Comparison of ENCODE assay signal across 36 cellular contexts in genomic region chr1:188355847-188356246, GRCh38.
"Had no signal": no experiment of that assay in that cellular context is flagged by ENCODE, and none has a peak within 500 bp of the region (broad histone marks: within the 10 kb centered on the region; RNA-seq: fewer than 3 reads in every experiment).

No MANE protein-coding gene starts in this region.

- H3K4me1 Mint-ChIP-seq: activated CD4-positive, alpha-beta memory T cell treated with anti-CD3 and anti-CD28 coated beads, Interleukin-2, amount 10 ng/mL, durations not matched to agents 7 days and 5 days; activated CD4-positive, alpha-beta T cell treated with anti-CD3 and anti-CD28 coated beads, Interleukin-2, amount 10 ng/mL, durations not matched to agents 7 days and 5 days; activated CD8-positive, alpha-beta memory T cell treated with anti-CD3 and anti-CD28 coated beads, Interleukin-2, amount 10 ng/mL, durations not matched to agents 7 days and 5 days; activated naive CD4-positive, alpha-beta T cell treated with anti-CD3 and anti-CD28 coated beads, Interleukin-2, amount 10 ng/mL, durations not matched to agents 7 days and 5 days; activated naive CD4-positive, alpha-beta T cell treated with anti-CD3 and anti-CD28 coated beads, Interleukin-2, amount 50 U/mL, for 24 hours; activated naive CD8-positive, alpha-beta T cell treated with anti-CD3 and anti-CD28 coated beads, Interleukin-2, amount 10 ng/mL, durations not matched to agents 7 days and 5 days; activated naive CD8-positive, alpha-beta T cell treated with anti-CD3 and anti-CD28 coated beads, Interleukin-2, amount 50 U/mL, for 24 hours; brain; central memory CD8-positive, alpha-beta T cell; WTC11 had no signal

- H3K27me3 ChIP-seq: ascending aorta, cardiac muscle cell had no signal

- H3K36me3 Mint-ChIP-seq: activated CD8-positive, alpha-beta memory T cell treated with anti-CD3 and anti-CD28 coated beads, Interleukin-2, amount 10 ng/mL, durations not matched to agents 7 days and 5 days; activated naive CD4-positive, alpha-beta T cell treated with anti-CD3 and anti-CD28 coated beads, Interleukin-2, amount 10 ng/mL, durations not matched to agents 7 days and 5 days; activated naive CD4-positive, alpha-beta T cell treated with anti-CD3 and anti-CD28 coated beads, Interleukin-2, amount 50 U/mL, for 24 hours; activated naive CD8-positive, alpha-beta T cell; activated naive CD8-positive, alpha-beta T cell treated with anti-CD3 and anti-CD28 coated beads, Interleukin-2, amount 10 ng/mL, durations not matched to agents 7 days and 5 days; brain had no signal

- DNase-seq: activated CD4-positive, alpha-beta memory T cell treated with anti-CD3 and anti-CD28 coated beads, Interleukin-2, amount 10 ng/mL, durations not matched to agents 7 days and 5 days; activated CD4-positive, alpha-beta T cell treated with anti-CD3 and anti-CD28 coated beads for 48 hours; activated CD4-positive, alpha-beta T cell treated with anti-CD3 and anti-CD28 coated beads, Interleukin-2, amount 10 ng/mL, durations not matched to agents 7 days and 5 days; activated CD4-positive, alpha-beta T cell treated with anti-CD3 and anti-CD28 coated beads, Interleukin-2, amount 50 U/mL, for 48 hours; activated CD4-positive, CD25-positive, alpha-beta regulatory T cell; activated CD4-positive, CD25-positive, alpha-beta regulatory T cell treated with anti-CD3 and anti-CD28 coated beads, Interleukin-2, amount 50 U/mL, for 72 hours; activated CD8-positive, alpha-beta memory T cell treated with anti-CD3 and anti-CD28 coated beads for 24 hours; activated CD8-positive, alpha-beta memory T cell treated with anti-CD3 and anti-CD28 coated beads, Interleukin-2, amount 10 ng/mL, durations not matched to agents 7 days and 5 days; activated CD8-positive, alpha-beta memory T cell treated with anti-CD3 and anti-CD28 coated beads, Interleukin-2, amount 50 U/mL, for 48 hours; activated CD8-positive, alpha-beta T cell treated with anti-CD3 and anti-CD28 coated beads, Interleukin-2, amount 10 ng/mL, durations not matched to agents 7 days and 5 days; activated effector memory CD4-positive, alpha-beta T cell treated with Interleukin-2 at 50 U/mL for 16 hours; activated gamma-delta T cell; activated naive CD4-positive, alpha-beta T cell treated with anti-CD3 and anti-CD28 coated beads, Interleukin-2, amount 10 ng/mL, durations not matched to agents 7 days and 5 days; activated naive CD4-positive, alpha-beta T cell treated with Interleukin-2 at 50 U/mL for 16 hours; activated naive CD8-positive, alpha-beta T cell treated with anti-CD3 and anti-CD28 coated beads, Interleukin-2, amount 10 ng/mL, durations not matched to agents 7 days and 5 days; activated naive CD8-positive, alpha-beta T cell treated with anti-CD3 and anti-CD28 coated beads, Interleukin-2, amount 50 U/mL, for 24 hours; activated T-cell treated with anti-CD3 and anti-CD28 coated beads, Interleukin-2, amount 50 U/mL, for 24 hours; activated T-cell treated with anti-CD3 and anti-CD28 coated beads, Interleukin-2, amount 50 U/mL, for 48 hours; amygdala; anterior cingulate cortex; SW 1271; T-helper 1 cell; T-helper 2 cell; T-helper 9 cell; WERI-Rb-1 had no signal

- H3K27me3 Mint-ChIP-seq: activated CD4-positive, alpha-beta memory T cell treated with anti-CD3 and anti-CD28 coated beads, Interleukin-2, amount 10 ng/mL, durations not matched to agents 7 days and 5 days; activated CD4-positive, alpha-beta T cell treated with anti-CD3 and anti-CD28 coated beads, Interleukin-2, amount 10 ng/mL, durations not matched to agents 7 days and 5 days; activated CD8-positive, alpha-beta memory T cell treated with anti-CD3 and anti-CD28 coated beads, Interleukin-2, amount 10 ng/mL, durations not matched to agents 7 days and 5 days; activated naive CD4-positive, alpha-beta T cell treated with anti-CD3 and anti-CD28 coated beads, Interleukin-2, amount 10 ng/mL, durations not matched to agents 7 days and 5 days; activated naive CD4-positive, alpha-beta T cell treated with anti-CD3 and anti-CD28 coated beads, Interleukin-2, amount 50 U/mL, for 24 hours; activated naive CD8-positive, alpha-beta T cell; activated naive CD8-positive, alpha-beta T cell treated with anti-CD3 and anti-CD28 coated beads, Interleukin-2, amount 10 ng/mL, durations not matched to agents 7 days and 5 days; activated naive CD8-positive, alpha-beta T cell treated with anti-CD3 and anti-CD28 coated beads, Interleukin-2, amount 50 U/mL, for 24 hours; activated T-cell treated with anti-CD3 and anti-CD28 coated beads, Interleukin-2, amount 50 U/mL, for 24 hours; brain; central memory CD8-positive, alpha-beta T cell had no signal

- H3K4me3 Mint-ChIP-seq: activated CD4-positive, alpha-beta memory T cell treated with anti-CD3 and anti-CD28 coated beads, Interleukin-2, amount 10 ng/mL, durations not matched to agents 7 days and 5 days; activated CD4-positive, alpha-beta T cell treated with anti-CD3 and anti-CD28 coated beads, Interleukin-2, amount 10 ng/mL, durations not matched to agents 7 days and 5 days; activated CD8-positive, alpha-beta memory T cell treated with anti-CD3 and anti-CD28 coated beads, Interleukin-2, amount 10 ng/mL, durations not matched to agents 7 days and 5 days; activated CD8-positive, alpha-beta T cell treated with anti-CD3 and anti-CD28 coated beads, Interleukin-2, amount 10 ng/mL, durations not matched to agents 7 days and 5 days; activated naive CD4-positive, alpha-beta T cell treated with anti-CD3 and anti-CD28 coated beads, Interleukin-2, amount 10 ng/mL, durations not matched to agents 7 days and 5 days; activated naive CD4-positive, alpha-beta T cell treated with anti-CD3 and anti-CD28 coated beads, Interleukin-2, amount 50 U/mL, for 24 hours; activated naive CD8-positive, alpha-beta T cell; activated naive CD8-positive, alpha-beta T cell treated with anti-CD3 and anti-CD28 coated beads, Interleukin-2, amount 10 ng/mL, durations not matched to agents 7 days and 5 days; activated naive CD8-positive, alpha-beta T cell treated with anti-CD3 and anti-CD28 coated beads, Interleukin-2, amount 50 U/mL, for 24 hours; activated T-cell treated with anti-CD3 and anti-CD28 coated beads, Interleukin-2, amount 50 U/mL, for 24 hours; brain; central memory CD8-positive, alpha-beta T cell; T-helper 1 cell treated with Interleukin-12 subunit alpha and Interleukin-12 subunit beta and Interleukin-4 antibody, amounts not matched to agents 30 μg/mL and 1 μg/mL, for 36 hours; T-helper 2 cell treated with Interferon-gamma antibody and Interleukin-4, amounts not matched to agents 5 μg/mL and 100 μg/mL, for 36 hours; WTC11 had no signal

- H3K4me3 ChIP-seq: ascending aorta, cardiac muscle cell had no signal

- H3K9me3 Mint-ChIP-seq: activated naive CD8-positive, alpha-beta T cell treated with anti-CD3 and anti-CD28 coated beads, Interleukin-2, amount 10 ng/mL, durations not matched to agents 7 days and 5 days had no signal

- FAIRE-seq: bronchial epithelial cell had no signal

- H3K36me3 ChIP-seq: ascending aorta, cardiac muscle cell, WERI-Rb-1 had no signal

- ATAC-seq: activated CD8-positive, alpha-beta memory T cell treated with anti-CD3 and anti-CD28 coated beads, Interleukin-2, amount 10 ng/mL, durations not matched to agents 7 days and 5 days; activated CD8-positive, alpha-beta T cell treated with anti-CD3 and anti-CD28 coated beads, Interleukin-2, amount 10 ng/mL, durations not matched to agents 7 days and 5 days; activated naive CD8-positive, alpha-beta T cell treated with anti-CD3 and anti-CD28 coated beads, Interleukin-2, amount 50 U/mL, for 24 hours had no signal

- H3K27ac Mint-ChIP-seq: activated CD4-positive, alpha-beta memory T cell treated with anti-CD3 and anti-CD28 coated beads, Interleukin-2, amount 10 ng/mL, durations not matched to agents 7 days and 5 days; activated CD4-positive, alpha-beta T cell treated with anti-CD3 and anti-CD28 coated beads, Interleukin-2, amount 10 ng/mL, durations not matched to agents 7 days and 5 days; activated CD8-positive, alpha-beta memory T cell treated with anti-CD3 and anti-CD28 coated beads, Interleukin-2, amount 10 ng/mL, durations not matched to agents 7 days and 5 days; activated CD8-positive, alpha-beta T cell treated with anti-CD3 and anti-CD28 coated beads, Interleukin-2, amount 10 ng/mL, durations not matched to agents 7 days and 5 days; activated naive CD4-positive, alpha-beta T cell treated with anti-CD3 and anti-CD28 coated beads, Interleukin-2, amount 10 ng/mL, durations not matched to agents 7 days and 5 days; activated naive CD4-positive, alpha-beta T cell treated with anti-CD3 and anti-CD28 coated beads, Interleukin-2, amount 50 U/mL, for 24 hours; activated naive CD8-positive, alpha-beta T cell; activated naive CD8-positive, alpha-beta T cell treated with anti-CD3 and anti-CD28 coated beads, Interleukin-2, amount 10 ng/mL, durations not matched to agents 7 days and 5 days; activated naive CD8-positive, alpha-beta T cell treated with anti-CD3 and anti-CD28 coated beads, Interleukin-2, amount 50 U/mL, for 24 hours; activated T-cell treated with anti-CD3 and anti-CD28 coated beads, Interleukin-2, amount 50 U/mL, for 24 hours; activated T-helper 2 cell treated with anti-CD3 and anti-CD28 coated beads, Interferon-gamma antibody, Interleukin-2, Interleukin-4, amounts not matched to agents 10 μg/mL and 5 μg/mL and 100 μg/mL, durations not matched to agents 14 hours and 24 hours and 36 hours; brain; T-helper 1 cell treated with Interleukin-12 subunit alpha and Interleukin-12 subunit beta and Interleukin-4 antibody, amounts not matched to agents 30 μg/mL and 1 μg/mL, for 36 hours; T-helper 2 cell treated with Interferon-gamma antibody and Interleukin-4, amounts not matched to agents 5 μg/mL and 100 μg/mL, for 36 hours; WTC11 had no signal

- H3K27ac ChIP-seq: ascending aorta, cardiac muscle cell, WERI-Rb-1 had no signal

- H3K4me1 ChIP-seq: ascending aorta had no signal
